11 cellular contexts compared by ENCODE assay signal in the genomic region with DNA sequence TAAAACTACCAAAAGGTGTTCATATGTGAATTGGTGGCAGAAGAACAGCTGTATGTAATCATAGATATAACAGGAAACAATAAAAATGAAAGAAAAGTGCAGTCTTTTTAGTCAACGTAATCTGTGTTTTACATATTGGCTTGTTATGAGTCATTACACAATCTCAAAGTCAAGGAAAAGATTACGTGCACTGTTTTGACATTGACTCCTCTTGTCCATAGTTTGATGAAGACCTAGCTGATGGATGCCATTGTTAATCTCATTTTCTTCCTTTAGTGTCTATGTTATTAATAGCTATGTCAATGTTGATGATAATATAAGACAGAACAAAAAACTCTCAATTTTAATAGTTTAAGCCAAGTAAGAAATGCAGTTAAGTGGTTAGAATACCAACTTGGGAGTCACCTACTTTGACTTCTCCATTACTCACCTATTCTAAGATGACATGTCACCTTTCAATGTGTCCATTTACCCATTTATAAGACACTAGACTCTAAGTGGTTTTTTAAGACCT.
A peak's percentile ranks its signal among the peaks of the same experiment; 100 is the strongest.
DNase-seq lines count a peak whose midpoint lies in the region; ATAC-seq and TF ChIP-seq lines count a peak whose summit lies in the region.
"Had no signal": no experiment of that assay in that cellular context is flagged by ENCODE, and none has a peak within 500 bp of the region (broad histone marks: within the 10 kb centered on the region; RNA-seq: fewer than 3 reads in every experiment).

No MANE protein-coding gene starts in this region.

- H3K36me3 ChIP-seq in A673 (ENCODE audit: insufficient read depth, low read length, poor library complexity, severe bottlenecking) = no peaks in the 10 kb centered on the region
- H3K36me3 ChIP-seq: BE2C had no signal

- H3K9me3 ChIP-seq in A673 (ENCODE audit: low read depth, low read length, poor library complexity, severe bottlenecking) = no peaks in the 10 kb centered on the region
- H3K9me3 ChIP-seq: BE2C had no signal

- H3K27ac ChIP-seq in A673 (ENCODE audit: low read depth, low read length, poor library complexity, severe bottlenecking) = no peak overlapping the region

- peaks cover 16% of the 10 kb centered on the region for H3K4me1 Mint-ChIP-seq in activated CD8-positive, alpha-beta T cell treated with anti-CD3 and anti-CD28 coated beads, Interleukin-2, amount 10 ng/mL, durations not matched to agents 7 days and 5 days (ENCODE audit: low read depth)

- no peak overlapping the region for H3K27ac Mint-ChIP-seq in activated CD8-positive, alpha-beta T cell treated with anti-CD3 and anti-CD28 coated beads, Interleukin-2, amount 10 ng/mL, durations not matched to agents 7 days and 5 days

- POLR2A ChIA-PET in A673 (lab: Charles Lee; ENCODE audit: low non-redundant PET) = no interaction called here
- POLR2A ChIA-PET in activated CD8-positive, alpha-beta T cell treated with anti-CD3 and anti-CD28 coated beads, Interleukin-2, amount 10 ng/mL, durations not matched to agents 7 days and 5 days (lab: Charles Lee) = no interaction called here

- no peak for TF ChIP-seq CTCF in A673 (conservative IDR thresholded peaks at IDR 0.05; ENCODE audit: low read depth, low read length)

- intact Hi-C loops in A673 (cut with micrococcal nuclease; ENCODE audit: unreplicated experiment) = no loop called here

- peaks cover 12% of the 10 kb centered on the region for H3K9me3 Mint-ChIP-seq in activated CD8-positive, alpha-beta T cell treated with anti-CD3 and anti-CD28 coated beads, Interleukin-2, amount 10 ng/mL, durations not matched to agents 7 days and 5 days (ENCODE audit: insufficient read depth)

- H3K27me3 Mint-ChIP-seq in activated CD8-positive, alpha-beta T cell treated with anti-CD3 and anti-CD28 coated beads, Interleukin-2, amount 10 ng/mL, durations not matched to agents 7 days and 5 days (ENCODE audit: low read depth) = no peaks in the 10 kb centered on the region

- DNase-seq in A673 (ENCODE audit: low spot score) (peak; percentile 38), AG20443 (ENCODE audit: low spot score) (no peak), mesenteric fat pad (ENCODE audit: low spot score) (no peak)
- no peak for DNase-seq in activated CD8-positive, alpha-beta T cell treated with anti-CD3 and anti-CD28 coated beads, Interleukin-2, amount 10 ng/mL, durations not matched to agents 7 days and 5 days
- DNase-seq in activated CD8-positive, alpha-beta memory T cell treated with anti-CD3 and anti-CD28 coated beads, Interleukin-2, amount 50 U/mL, for 48 hours = no peak
- DNase-seq: BE2C, cortex of kidney, NCI-H1105 had no signal

- CTCF ChIA-PET in A673 (lab: Charles Lee) = no interaction called here
- CTCF ChIA-PET in activated CD8-positive, alpha-beta T cell treated with anti-CD3 and anti-CD28 coated beads, Interleukin-2, amount 10 ng/mL, durations not matched to agents 7 days and 5 days (lab: Charles Lee) = interaction anchor here (1.0 to 1.6 kb wide), 4 partner anchors 40 to 89 kb away, joined by 3 to 6 read pairs (median 3); no protein-coding TSS in a partner anchor

- no peak overlapping the region for H3K4me3 ChIP-seq in A673 (ENCODE audit: low read depth, low read length, poor library complexity, severe bottlenecking)

- ATAC-seq in GM18517 (IDR thresholded peaks at IDR 0.05; ENCODE audit: unreplicated experiment) (peak; percentile 92), HG02885 (IDR thresholded peaks at IDR 0.05; ENCODE audit: poor library complexity, unreplicated experiment) (peak; percentile 84), HG02763 (IDR thresholded peaks at IDR 0.05; ENCODE audit: unreplicated experiment) (no peak)
- ATAC-seq in activated CD8-positive, alpha-beta T cell treated with anti-CD3 and anti-CD28 coated beads, Interleukin-2, amount 10 ng/mL, durations not matched to agents 7 days and 5 days = peak; percentile 47

- H3K36me3 Mint-ChIP-seq in activated CD8-positive, alpha-beta T cell treated with anti-CD3 and anti-CD28 coated beads, Interleukin-2, amount 10 ng/mL, durations not matched to agents 7 days and 5 days (ENCODE audit: low read depth) = peaks cover 5% of the 10 kb centered on the region

- no peaks in the 10 kb centered on the region for H3K27me3 ChIP-seq in A673 (replicated peaks; ENCODE audit: insufficient read depth, low read depth, low read length, poor library complexity)
- H3K27me3 ChIP-seq: BE2C had no signal

- no peak overlapping the region for H3K4me3 Mint-ChIP-seq in activated CD8-positive, alpha-beta T cell treated with anti-CD3 and anti-CD28 coated beads, Interleukin-2, amount 10 ng/mL, durations not matched to agents 7 days and 5 days

- peaks cover 14% of the 10 kb centered on the region for H3K4me1 ChIP-seq in A673 (ENCODE audit: insufficient read depth, low read length, poor library complexity, severe bottlenecking)
- H3K4me1 ChIP-seq: BE2C had no signal

- no TSS peak for BruUV-seq in A673 (replicated peaks; lab: Mats Ljungman, UMichigan)
